8 cellular contexts compared by ENCODE assay signal in genomic region chr11:63768232-63769043, GRCh38. TPM values are rescaled to one million over a fixed set of nuclear protein-coding genes. Genes with fewer than 3 reads are reported as not detected.
DNase-seq lines count a peak whose midpoint lies in the region; ATAC-seq and TF ChIP-seq lines count a peak whose summit lies in the region.

Gene ZFTA (minus strand): TSS chr11:63768775. CDS start chr11:63768622, 153 bp downstream.

- H3K27me3 Mint-ChIP-seq in activated B cell treated with CpG ODN at 0.5 μM for 24 hours, result peaks cover 4% of the 10 kb centered on the region
- H3K27me3 Mint-ChIP-seq in central memory CD8-positive, alpha-beta T cell, result peaks cover 10% of the 10 kb centered on the region

- ATAC-seq in activated B cell treated with CpG ODN at 0.5 μM for 24 hours (ENCODE audit: low read depth), result peak; percentile 68
- ATAC-seq in central memory CD8-positive, alpha-beta T cell (replicated peaks; ENCODE audit: extremely low read depth, poor library complexity, severe bottlenecking), result peak; percentile 61
- ATAC-seq in GM18502 (IDR thresholded peaks at IDR 0.05; ENCODE audit: poor library complexity, unreplicated experiment), result no peak

- peaks cover 11% of the 10 kb centered on the region for H3K4me1 Mint-ChIP-seq in activated B cell treated with CpG ODN at 0.5 μM for 24 hours
- peaks cover 9% of the 10 kb centered on the region for H3K4me1 Mint-ChIP-seq in central memory CD8-positive, alpha-beta T cell

- peak within 1 kb of the TSS; percentile 94 for H3K4me3 Mint-ChIP-seq in activated B cell treated with CpG ODN at 0.5 μM for 24 hours
- H3K4me3 Mint-ChIP-seq in central memory CD8-positive, alpha-beta T cell, result peak within 1 kb of the TSS; percentile 99

- peaks cover 5% of the 10 kb centered on the region for H3K36me3 Mint-ChIP-seq in activated B cell treated with CpG ODN at 0.5 μM for 24 hours (ENCODE audit: low read depth)
- H3K36me3 Mint-ChIP-seq in central memory CD8-positive, alpha-beta T cell (ENCODE audit: insufficient read depth), result peaks cover 6% of the 10 kb centered on the region

- H3K36me3 ChIP-seq in H7 (replicated peaks; ENCODE audit: control insufficient read depth, insufficient read depth, low read length), result no peaks in the 10 kb centered on the region; the same call in 1 of the 2 replicates
- H3K36me3 ChIP-seq in kidney epithelial cell (ENCODE audit: control insufficient read depth, insufficient read depth, low read length), result no peaks in the 10 kb centered on the region

- H3K27me3 ChIP-seq in H7 (ENCODE audit: control insufficient read depth, insufficient read depth, low read length), result peaks cover 7% of the 10 kb centered on the region
- no peaks in the 10 kb centered on the region for H3K27me3 ChIP-seq in kidney epithelial cell (ENCODE audit: control insufficient read depth, insufficient read depth, low read length)

- H3K4me3 ChIP-seq in H7 (ENCODE audit: insufficient read depth, low read depth, low read length), result peak within 1 kb of the TSS; percentile 83
- H3K4me3 ChIP-seq in kidney epithelial cell (ENCODE audit: low read depth, low read length), result peak within 1 kb of the TSS; percentile 52

- POLR2A ChIA-PET in activated B cell treated with CpG ODN at 0.5 μM for 24 hours (lab: Charles Lee), result interaction anchor here (0.6 to 3.8 kb wide), 5 partner anchors 45 to 1836 kb away, joined by 3 to 21 read pairs (median 3); partner anchors contain the start of genes ATL3 and MARK2

- intact Hi-C loops in activated B cell treated with CpG ODN at 0.5 μM for 24 hours (cut with micrococcal nuclease), result loop anchor here (1.0 to 5.0 kb wide), 8 partner anchors 45 to 534 kb away; partner anchors contain the start of genes CATSPERZ, MACROD1, MARK2 and NAA40

- H3K9me3 Mint-ChIP-seq in activated B cell treated with CpG ODN at 0.5 μM for 24 hours, result no peaks in the 10 kb centered on the region
- no peaks in the 10 kb centered on the region for H3K9me3 Mint-ChIP-seq in central memory CD8-positive, alpha-beta T cell

- TF ChIP-seq CTCF in activated B cell treated with CpG ODN at 0.5 μM for 24 hours (IDR thresholded peaks at IDR 0.05) (no peak), kidney epithelial cell (IDR thresholded peaks at IDR 0.05; ENCODE audit: insufficient read depth, low read length, poor library complexity, severe bottlenecking) (no peak)

- peak within 1 kb of the TSS; percentile 83 for H3K27ac Mint-ChIP-seq in activated B cell treated with CpG ODN at 0.5 μM for 24 hours
- peak within 1 kb of the TSS; percentile 96 for H3K27ac Mint-ChIP-seq in central memory CD8-positive, alpha-beta T cell (ENCODE audit: low read depth)

- DNase-seq in EL (peak; percentile 69), H7 (peak; percentile 97), NCI-H1105 treated with DMSO at 0.1 percent for 48 hours (lab: John Stamatoyannopoulos, UW) (peak; percentile 61), activated B cell treated with CpG ODN at 0.5 μM for 24 hours (peak; percentile 80), kidney epithelial cell (ENCODE audit: low read depth) (no peak)
- peak; percentile 39 to 55 for DNase-seq in central memory CD8-positive, alpha-beta T cell (ENCODE audit: low spot score in 2 of 2)
- DNase-seq in stimulated activated CD4-positive, alpha-beta T cell treated with anti-CD3 and anti-CD28 coated beads, Interleukin-1b, Interleukin-23, amount 100 ng/mL, for 4 hours (ENCODE audit: low read depth in 2 of 2), result peak; percentile 51 to 66

- CTCF ChIA-PET in activated B cell treated with CpG ODN at 0.5 μM for 24 hours (lab: Charles Lee), result interaction anchor here (0.7 to 2.4 kb wide), 14 partner anchors 11 to 384 kb away, joined by 3 to 17 read pairs (median 4); partner anchors contain the start of genes ATL3, MARK2 and RTN3

RNA-seq across cellular contexts. Expression of gene ZFTA, which starts in this region (rescaled TPM):
- 27.2 and 34.3 TPM in 2 replicates for total RNA-seq in H7 (2014; rRNA removed; shearing (Covaris generic))
- total RNA-seq in activated B cell treated with CpG ODN at 0.5 μM for 24 hours (11.2 and 12.5 TPM in 2 replicates), kidney epithelial cell (25.1 and 59.3 TPM in 2 replicates)
